Comparison of ENCODE assay signal across 10 cellular contexts in genomic region chr3:128432898-128433629, GRCh38. TPM values are rescaled to one million over a fixed set of nuclear protein-coding genes. Genes with fewer than 3 reads are reported as not detected.
DNase-seq lines count a peak whose midpoint lies in the region; ATAC-seq and TF ChIP-seq lines count a peak whose summit lies in the region.
"Had no signal": no experiment of that assay in that cellular context is flagged by ENCODE, and none has a peak within 500 bp of the region (broad histone marks: within the 10 kb centered on the region; RNA-seq: fewer than 3 reads in every experiment).

No MANE protein-coding gene starts in this region.

- peak overlapping the region; percentile 45 for H2AFZ ChIP-seq in hepatocyte

- H3K4me3 ChIP-seq in hepatocyte: peak overlapping the region; percentile 21
- H3K4me3 ChIP-seq in spleen: peak overlapping the region in 7 of 8 donors; percentile 6 to 55 (median 17)

- H3K79me2 ChIP-seq in hepatocyte: no peaks in the 10 kb centered on the region

- ATAC-seq in HG03045 (IDR thresholded peaks at IDR 0.05; ENCODE audit: unreplicated experiment): no peak

- H3K4me2 ChIP-seq in hepatocyte: peak overlapping the region; percentile 93

- 34% methylated on average over 9 of the region's 58 CpGs for WGBS in hepatocyte (ENCODE audit: low lambda C conversion rate, missing lambda C conversion rate)
- 8 to 67% (median 11%) methylated on average over 2 to 58 of the region's 58 CpGs for WGBS in spleen, 5 donors

- H3K9me3 ChIP-seq in hepatocyte (ENCODE audit: low read depth) (no peaks in the 10 kb centered on the region), spleen (no peaks in the 10 kb centered on the region)

- H3K9me2 ChIP-seq in hepatocyte (replicated peaks; ENCODE audit: insufficient read depth): no peaks in the 10 kb centered on the region

- intact Hi-C loops in spleen (cut with DNase I; ENCODE audit: low total_unique reads): no loop called here
- intact Hi-C loops in posterior cingulate gyrus (cut with DNase I): loop anchor here (5.0 kb wide), 1 partner anchor 49 kb away; no protein-coding TSS in a partner anchor

- H3K27ac ChIP-seq in hepatocyte: no peak overlapping the region
- no peak overlapping the region for H3K27ac ChIP-seq in spleen
- H3K27ac ChIP-seq: skin epidermis had no signal

- DNase-seq in NCI-H2081 (lab: John Stamatoyannopoulos, UW): peak; percentile 31 to 46
- no peak for DNase-seq in NCI-H2081 treated with DMSO at 0.1 percent for 48 hours (lab: John Stamatoyannopoulos, UW)
- peak; percentile 36 for DNase-seq in NCI-H774 (lab: John Stamatoyannopoulos, UW)
- peak; percentile 51 for DNase-seq in hepatocyte (ENCODE audit: low spot score)
- no peak for DNase-seq in spleen
- DNase-seq in NCI-H2029 treated with DMSO at 0.1 percent for 48 hours (lab: John Stamatoyannopoulos, UW): no peak
- DNase-seq in posterior cingulate gyrus: no peak
- DNase-seq: activated T-cell treated with anti-CD3 and anti-CD28 coated beads, Interleukin-2, amount 50 U/mL, for 48 hours had no signal

- TF ChIP-seq POLR2A in spleen (IDR thresholded peaks at IDR 0.05): no peak

- TF ChIP-seq CTCF in hepatocyte (IDR thresholded peaks at IDR 0.05; ENCODE audit: poor library complexity): no peak
- no peak for TF ChIP-seq CTCF in spleen (IDR thresholded peaks at IDR 0.05 in 8 of 11, conservative IDR thresholded peaks at IDR 0.05 in 3 of 11)

- no peaks in the 10 kb centered on the region for H3K36me3 ChIP-seq in hepatocyte (replicated peaks; ENCODE audit: insufficient read depth, low read depth)
- H3K36me3 ChIP-seq in spleen: no peaks in the 10 kb centered on the region

- no peaks in the 10 kb centered on the region for H4K20me1 ChIP-seq in hepatocyte (ENCODE audit: insufficient read depth, poor library complexity, severe bottlenecking)

- H3K27me3 ChIP-seq in hepatocyte (peaks cover 47% of the 10 kb centered on the region), spleen (replicated peaks in 1 of 7) (peaks cover 3 to 82% (median 19%) of the 10 kb centered on the region in 7 donors)

- peaks cover 5% of the 10 kb centered on the region for H3K4me1 ChIP-seq in hepatocyte (ENCODE audit: insufficient read depth)
- peaks cover 0 to 15% (median 11%) of the 10 kb centered on the region in 6 donors for H3K4me1 ChIP-seq in spleen

RNA-seq across cellular contexts. Expression of gene DNAJB8, which starts 33.6 kb away (rescaled TPM):
- not detected in 2 replicates for total RNA-seq in hepatocyte
- polyA plus RNA-seq in hepatocyte: not detected in 2 replicates
- total RNA-seq in spleen: not detected
- not detected for polyA plus RNA-seq in spleen

RNA-seq across cellular contexts. Expression of gene GATA2, which starts 59.9 kb away (rescaled TPM):
- total RNA-seq in hepatocyte (0.88 and 2.6 TPM in 2 replicates), spleen (10 to 100 TPM; 14.4 to 28.6 (median 19.3) TPM)
- polyA plus RNA-seq in hepatocyte (2.4 and 3.5 TPM in 2 replicates), spleen (10 to 100 TPM in 1 of 3 donors, 1 to 10 TPM in 2; 2.2 to 11.9 (median 3.4) TPM)

Comparison
In these comparisons a context has a peak if more than half of its experiments do, and no peak if none do; other contexts are left out.
1. DNase-seq: peak in NCI-H2081 (2 of 2), NCI-H774 (single experiment) and hepatocyte (single experiment); none in NCI-H2081 treated with DMSO at 0.1 percent for 48 hours (single experiment), spleen (single experiment), NCI-H2029 treated with DMSO at 0.1 percent for 48 hours (single experiment) and posterior cingulate gyrus (0 of 10).